26 cellular contexts compared by ENCODE assay signal in the genomic region with DNA sequence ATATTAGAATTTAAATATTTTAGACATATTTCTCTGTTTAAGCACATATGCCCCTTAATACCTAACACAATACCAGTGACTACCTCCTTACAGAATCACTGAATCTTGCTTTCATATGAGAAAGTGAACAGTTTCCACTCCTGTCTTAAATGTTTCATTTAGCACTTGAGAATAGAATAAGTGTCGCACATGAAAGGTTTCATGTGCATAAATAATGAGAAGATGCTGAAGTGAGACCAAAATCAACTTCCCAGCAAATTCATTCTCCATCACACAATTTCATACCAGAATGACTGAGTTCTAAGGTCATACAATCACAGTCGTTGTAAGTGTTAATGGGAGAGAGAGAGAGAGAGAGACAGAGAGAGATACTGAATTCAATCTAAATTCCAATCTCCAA.
"Had no signal": no experiment of that assay in that cellular context is flagged by ENCODE, and none has a peak within 500 bp of the region (broad histone marks: within the 10 kb centered on the region; RNA-seq: fewer than 3 reads in every experiment).

No MANE protein-coding gene starts in this region.

- H3K4me1 ChIP-seq: left lung, prostate gland, right atrium auricular region, stomach, testis had no signal

- H3K27me3 Mint-ChIP-seq: activated CD4-positive, alpha-beta memory T cell treated with anti-CD3 and anti-CD28 coated beads, Interleukin-2, amount 10 ng/mL, durations not matched to agents 7 days and 5 days; activated CD8-positive, alpha-beta memory T cell treated with anti-CD3 and anti-CD28 coated beads, Interleukin-2, amount 10 ng/mL, durations not matched to agents 7 days and 5 days; activated naive CD8-positive, alpha-beta T cell treated with anti-CD3 and anti-CD28 coated beads, Interleukin-2, amount 10 ng/mL, durations not matched to agents 7 days and 5 days; activated T-cell treated with anti-CD3 and anti-CD28 coated beads, Interleukin-2, amount 50 U/mL, for 24 hours; type B pancreatic cell had no signal

- FAIRE-seq: kidney had no signal

- H3K4me3 ChIP-seq: left lung, prostate gland, right atrium auricular region, skin epidermis, stomach, testis had no signal

- H3K4me1 Mint-ChIP-seq: activated CD4-positive, alpha-beta memory T cell treated with anti-CD3 and anti-CD28 coated beads, Interleukin-2, amount 10 ng/mL, durations not matched to agents 7 days and 5 days; activated CD8-positive, alpha-beta memory T cell treated with anti-CD3 and anti-CD28 coated beads, Interleukin-2, amount 10 ng/mL, durations not matched to agents 7 days and 5 days; activated naive CD8-positive, alpha-beta T cell treated with anti-CD3 and anti-CD28 coated beads, Interleukin-2, amount 10 ng/mL, durations not matched to agents 7 days and 5 days had no signal

- H3K27ac ChIP-seq: left lung, prostate gland, right atrium auricular region, skin epidermis, stomach, testis had no signal

- H3K9me3 ChIP-seq: left lung, prostate gland, right atrium auricular region, stomach, testis had no signal

- H3K36me3 ChIP-seq: prostate gland had no signal

- ATAC-seq: activated CD8-positive, alpha-beta memory T cell treated with anti-CD3 and anti-CD28 coated beads, Interleukin-2, amount 10 ng/mL, durations not matched to agents 7 days and 5 days; esophagus mucosa; left lung had no signal

- H3K27ac Mint-ChIP-seq: activated CD4-positive, alpha-beta memory T cell treated with anti-CD3 and anti-CD28 coated beads, Interleukin-2, amount 10 ng/mL, durations not matched to agents 7 days and 5 days; activated CD8-positive, alpha-beta memory T cell treated with anti-CD3 and anti-CD28 coated beads, Interleukin-2, amount 10 ng/mL, durations not matched to agents 7 days and 5 days; activated naive CD8-positive, alpha-beta T cell treated with anti-CD3 and anti-CD28 coated beads, Interleukin-2, amount 10 ng/mL, durations not matched to agents 7 days and 5 days; activated T-cell treated with anti-CD3 and anti-CD28 coated beads, Interleukin-2, amount 50 U/mL, for 24 hours; activated T-helper 2 cell treated with anti-CD3 and anti-CD28 coated beads, Interferon-gamma antibody, Interleukin-2, Interleukin-4, amounts not matched to agents 10 μg/mL and 5 μg/mL and 100 μg/mL, durations not matched to agents 14 hours and 24 hours and 36 hours; type B pancreatic cell had no signal

- H3K27me3 ChIP-seq: left lung, right atrium auricular region, stomach, testis had no signal

- DNase-seq: activated CD4-positive, alpha-beta memory T cell treated with anti-CD3 and anti-CD28 coated beads, Interleukin-2, amount 10 ng/mL, durations not matched to agents 7 days and 5 days; activated CD4-positive, alpha-beta T cell treated with anti-CD3 and anti-CD28 coated beads for 48 hours; activated CD4-positive, CD25-positive, alpha-beta regulatory T cell; activated CD8-positive, alpha-beta memory T cell treated with anti-CD3 and anti-CD28 coated beads, Interleukin-2, amount 10 ng/mL, durations not matched to agents 7 days and 5 days; activated naive CD4-positive, alpha-beta T cell treated with Interleukin-2 at 50 U/mL for 16 hours; activated naive CD8-positive, alpha-beta T cell treated with anti-CD3 and anti-CD28 coated beads, Interleukin-2, amount 10 ng/mL, durations not matched to agents 7 days and 5 days; activated T-cell treated with anti-CD3 and anti-CD28 coated beads, Interleukin-2, amount 50 U/mL, for 24 hours; cerebellar nuclear complex; effector CD4-positive, alpha-beta T cell; foreskin melanocyte; glutamatergic neuron; hypothalamus; kidney; left lung; occipital lobe; stimulated activated CD4-positive, alpha-beta T cell treated with anti-CD3 and anti-CD28 coated beads, Interleukin-15, amount 100 ng/mL, for 24 hours; stimulated activated CD4-positive, alpha-beta T cell treated with anti-CD3 and anti-CD28 coated beads, Interleukin-2, amount 100 ng/mL, for 48 hours; stomach; T1000; testis had no signal

- H3K4me3 Mint-ChIP-seq: activated CD4-positive, alpha-beta memory T cell treated with anti-CD3 and anti-CD28 coated beads, Interleukin-2, amount 10 ng/mL, durations not matched to agents 7 days and 5 days; activated CD8-positive, alpha-beta memory T cell treated with anti-CD3 and anti-CD28 coated beads, Interleukin-2, amount 10 ng/mL, durations not matched to agents 7 days and 5 days; activated naive CD8-positive, alpha-beta T cell treated with anti-CD3 and anti-CD28 coated beads, Interleukin-2, amount 10 ng/mL, durations not matched to agents 7 days and 5 days; activated T-cell treated with anti-CD3 and anti-CD28 coated beads, Interleukin-2, amount 50 U/mL, for 24 hours; type B pancreatic cell had no signal

- H3K9me3 Mint-ChIP-seq: activated CD4-positive, alpha-beta memory T cell treated with anti-CD3 and anti-CD28 coated beads, Interleukin-2, amount 10 ng/mL, durations not matched to agents 7 days and 5 days; activated naive CD8-positive, alpha-beta T cell treated with anti-CD3 and anti-CD28 coated beads, Interleukin-2, amount 10 ng/mL, durations not matched to agents 7 days and 5 days; activated T-cell treated with anti-CD3 and anti-CD28 coated beads, Interleukin-2, amount 50 U/mL, for 24 hours; activated T-helper 2 cell treated with anti-CD3 and anti-CD28 coated beads, Interferon-gamma antibody, Interleukin-2, Interleukin-4, amounts not matched to agents 10 μg/mL and 5 μg/mL and 100 μg/mL, durations not matched to agents 14 hours and 24 hours and 36 hours; type B pancreatic cell had no signal
